ENCODE assay signal across 8 cellular contexts in the genomic region with DNA sequence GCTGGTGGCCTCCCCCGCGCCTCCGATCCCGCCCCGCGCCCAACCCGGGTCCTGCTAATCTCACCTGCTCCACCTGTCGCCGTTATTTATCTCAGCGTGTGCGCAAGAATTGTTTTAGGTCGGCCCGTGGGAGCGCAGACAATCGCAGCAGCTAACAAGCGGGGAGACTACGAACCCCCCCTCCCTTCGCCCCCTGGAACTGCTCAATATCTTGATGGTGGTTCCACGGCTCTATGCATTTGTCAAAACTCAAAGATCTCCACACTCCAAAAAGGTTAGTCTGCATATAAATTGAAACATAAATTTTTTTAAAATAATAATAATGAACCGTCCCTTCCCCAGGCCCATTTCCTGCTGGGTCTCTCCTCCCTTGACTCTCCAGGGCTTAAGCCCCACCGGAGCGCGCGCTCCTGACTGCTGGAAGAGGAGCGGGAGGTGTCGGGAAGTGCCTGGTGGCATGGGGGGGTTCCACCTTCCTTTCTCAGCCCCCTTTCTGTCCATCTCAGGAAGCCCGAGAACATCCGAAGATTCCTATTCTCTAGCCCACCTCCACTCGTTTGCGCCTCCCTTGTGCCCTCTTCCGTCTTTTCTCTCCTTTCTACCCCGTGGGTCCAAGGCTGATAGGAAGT.
DNase-seq lines count a peak whose midpoint lies in the region; TF ChIP-seq lines count a peak whose summit lies in the region.

No MANE protein-coding gene starts in this region.

- H3K4me3 ChIP-seq in epithelial cell of esophagus (ENCODE audit: low read length) (peak overlapping the region; percentile 48), retinal pigment epithelial cell (ENCODE audit: low read length) (peak overlapping the region; percentile 67)

- TF ChIP-seq CTCF in epithelial cell of esophagus (IDR thresholded peaks at IDR 0.05; ENCODE audit: insufficient read depth, low read depth, low read length, missing control alignments) (no peak), retinal pigment epithelial cell (conservative IDR thresholded peaks at IDR 0.05; ENCODE audit: low read depth, low read length) (no peak)

- DNase-seq in activated effector memory CD4-positive, alpha-beta T cell treated with Interleukin-2 at 50 U/mL for 16 hours = peak; percentile 61
- DNase-seq in activated effector memory CD4-positive, alpha-beta T cell treated with anti-CD3 and anti-CD28 coated beads, Interleukin-2, amount 50 U/mL, for 16 hours = no peak
- peak; percentile 74 for DNase-seq in T-helper 22 cell (ENCODE audit: low read depth)
- DNase-seq in epithelial cell of esophagus (ENCODE audit: low read depth) = peak; percentile 35
- DNase-seq in retinal pigment epithelial cell (ENCODE audit: low read depth) = no peak
- no peak for DNase-seq in SW 1271 (lab: John Stamatoyannopoulos, UW)
- no peak for DNase-seq in NCI-H446 treated with DMSO at 0.1 percent for 48 hours (lab: John Stamatoyannopoulos, UW)
- DNase-seq in GDM1 (lab: John Stamatoyannopoulos, UW) = no peak

Comparison
In these comparisons a context has a peak if more than half of its experiments do, and no peak if none do; other contexts are left out.
1. DNase-seq: peak in activated effector memory CD4-positive, alpha-beta T cell treated with Interleukin-2 at 50 U/mL for 16 hours (single experiment), T-helper 22 cell (single experiment) and epithelial cell of esophagus (single experiment); none in activated effector memory CD4-positive, alpha-beta T cell treated with anti-CD3 and anti-CD28 coated beads, Interleukin-2, amount 50 U/mL, for 16 hours (single experiment), retinal pigment epithelial cell (single experiment), SW 1271 (0 of 2), NCI-H446 treated with DMSO at 0.1 percent for 48 hours (single experiment) and GDM1 (single experiment).